1 cellular context compared by ENCODE assay signal in genomic region chr14:70229877-70230640, GRCh38.
TF ChIP-seq lines count a peak whose summit lies in the region.

No MANE protein-coding gene starts in this region.

TF ChIP-seq in GM23338, 12 proteins besides CTCF, POLR2A, EP300 and RAD21:
- TF ChIP-seq ZNF462 (CRISPR knock-in tag; IDR thresholded peaks at IDR 0.05) = peak; percentile 49; the same call in 1 of the 2 replicates
TF ChIP-seq in GM23338: peak in this region for 1; not testable (repeated sequence) for 11.
